In the genomic region with DNA sequence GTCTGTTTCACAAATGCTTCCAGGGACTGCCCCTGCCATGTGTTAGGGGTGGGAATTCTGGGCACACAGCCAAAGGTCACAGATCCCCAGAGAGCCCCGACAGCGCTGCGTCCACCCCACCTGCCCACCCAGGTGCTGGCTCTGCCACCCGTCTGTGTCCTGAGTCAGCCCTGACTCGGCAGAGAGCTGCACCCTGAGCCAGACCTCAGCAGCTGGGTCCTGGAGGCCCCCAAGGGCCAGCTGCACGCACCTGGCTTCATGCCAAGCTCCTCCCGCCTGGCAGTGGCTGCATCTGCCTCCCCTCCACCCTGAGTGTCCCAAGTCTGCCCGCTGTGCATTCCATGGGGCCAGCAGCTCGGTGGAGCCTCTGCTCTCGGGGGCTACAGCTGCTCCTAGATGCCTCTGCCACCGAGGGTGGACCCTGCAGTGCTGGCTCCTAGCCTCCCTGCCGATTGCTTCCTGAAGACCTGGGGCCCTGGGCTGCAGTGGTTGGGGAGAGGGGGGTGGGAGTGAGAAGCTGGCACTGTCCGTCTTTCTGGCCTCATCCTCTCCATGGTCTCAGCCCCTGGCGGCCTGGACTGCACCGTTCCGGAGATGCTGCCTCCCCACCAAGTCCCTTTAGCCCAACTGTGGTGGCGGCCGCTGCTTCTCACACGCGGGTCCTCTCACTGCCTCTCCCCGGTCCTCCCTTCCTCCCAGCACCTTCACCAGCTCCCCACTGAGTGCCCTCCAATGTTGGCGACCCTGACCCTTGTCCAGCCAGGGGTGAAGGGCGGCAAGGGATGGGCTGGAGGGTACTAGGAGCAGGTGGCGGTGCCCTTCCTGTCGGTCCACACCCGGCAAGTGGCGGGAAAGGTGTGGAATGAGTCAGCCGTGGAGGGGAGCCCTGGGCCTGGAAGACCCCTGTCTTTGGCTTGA, we compare ENCODE assay signal across 9 cellular contexts. TPM values are rescaled to one million over a fixed set of nuclear protein-coding genes. Genes with fewer than 3 reads are reported as not detected.
DNase-seq lines count a peak whose midpoint lies in the region; ATAC-seq and TF ChIP-seq lines count a peak whose summit lies in the region.
"Had no signal": no experiment of that assay in that cellular context is flagged by ENCODE, and none has a peak within 500 bp of the region (broad histone marks: within the 10 kb centered on the region; RNA-seq: fewer than 3 reads in every experiment).

No MANE protein-coding gene starts in this region.

- H2AFZ ChIP-seq in Karpas-422 (ENCODE audit: low read length) (no peak overlapping the region), hepatocyte (no peak overlapping the region)

- ATAC-seq in GM18870 (IDR thresholded peaks at IDR 0.05; ENCODE audit: unreplicated experiment) (no peak), HG02610 (IDR thresholded peaks at IDR 0.05; ENCODE audit: unreplicated experiment) (no peak)

- DNase-seq in AG20443 (ENCODE audit: low spot score) (peak; percentile 72), Karpas-422 (peak; percentile 69), Peyer's patch (peak in 1 of 3 donors; percentile 81), hepatocyte (ENCODE audit: low spot score) (peak; percentile 86), iPS-NIHi7 (ENCODE audit: extremely low spot score) (no peak), Kasumi-1 (lab: John Stamatoyannopoulos, UW) (no peak)

- H3K4me3 ChIP-seq in Karpas-422 (ENCODE audit: low read length): no peak overlapping the region
- H3K4me3 ChIP-seq in Peyer's patch: peak overlapping the region in 2 of 4 donors; percentile 33 to 66
- no peak overlapping the region for H3K4me3 ChIP-seq in hepatocyte
- H3K4me3 ChIP-seq: suprapubic skin had no signal

- H3K9me2 ChIP-seq in Karpas-422 (replicated peaks; ENCODE audit: insufficient read depth, low read length): no peaks in the 10 kb centered on the region
- no peaks in the 10 kb centered on the region for H3K9me2 ChIP-seq in hepatocyte (replicated peaks; ENCODE audit: insufficient read depth)

- H3K4me2 ChIP-seq in Karpas-422 (ENCODE audit: low read depth, low read length, poor library complexity, severe bottlenecking): no peak overlapping the region
- peak overlapping the region; percentile 70 for H3K4me2 ChIP-seq in hepatocyte

- H3K27ac ChIP-seq in Karpas-422 (ENCODE audit: low read length) (no peak overlapping the region), Peyer's patch (peak overlapping the region in 3 of 4 donors; percentile 1 to 92 (median 87)), hepatocyte (peak overlapping the region; percentile 65)
- H3K27ac ChIP-seq: suprapubic skin had no signal

- H3K4me1 ChIP-seq in Karpas-422 (ENCODE audit: low read length): peaks cover 13% of the 10 kb centered on the region
- H3K4me1 ChIP-seq in Peyer's patch: peaks cover 7 to 76% (median 32%) of the 10 kb centered on the region in 4 donors
- H3K4me1 ChIP-seq in hepatocyte (ENCODE audit: insufficient read depth): peaks cover 65% of the 10 kb centered on the region

- no peaks in the 10 kb centered on the region for H3K27me3 ChIP-seq in Karpas-422 (ENCODE audit: low read length)
- H3K27me3 ChIP-seq in Peyer's patch: no peaks in the 10 kb centered on the region
- H3K27me3 ChIP-seq in hepatocyte: no peaks in the 10 kb centered on the region
- H3K27me3 ChIP-seq: suprapubic skin had no signal

- peak in 1 of 2 donors; percentile 28 for TF ChIP-seq POLR2A in Peyer's patch (IDR thresholded peaks at IDR 0.05)

- H3K36me3 ChIP-seq in Karpas-422 (ENCODE audit: insufficient read depth, low read length) (no peaks in the 10 kb centered on the region), Peyer's patch (no peaks in the 10 kb centered on the region), hepatocyte (replicated peaks; ENCODE audit: insufficient read depth, low read depth) (no peaks in the 10 kb centered on the region)
- H3K36me3 ChIP-seq: suprapubic skin had no signal

- TF ChIP-seq CTCF in Peyer's patch (IDR thresholded peaks at IDR 0.05) (no peak), hepatocyte (IDR thresholded peaks at IDR 0.05; ENCODE audit: poor library complexity) (no peak)

- H3K9ac ChIP-seq in Karpas-422 (ENCODE audit: low read length): no peak overlapping the region

- H4K20me1 ChIP-seq in Karpas-422 (ENCODE audit: insufficient read depth, low read depth, low read length) (no peaks in the 10 kb centered on the region), hepatocyte (ENCODE audit: insufficient read depth, poor library complexity, severe bottlenecking) (no peaks in the 10 kb centered on the region)

- H3K9me3 ChIP-seq in Karpas-422 (ENCODE audit: low read length) (no peaks in the 10 kb centered on the region), Peyer's patch (no peaks in the 10 kb centered on the region), hepatocyte (ENCODE audit: low read depth) (no peaks in the 10 kb centered on the region)
- H3K9me3 ChIP-seq: suprapubic skin had no signal

- 59% methylated on average over 28 of the region's 28 CpGs for WGBS in hepatocyte (ENCODE audit: low lambda C conversion rate, missing lambda C conversion rate)

- H3K79me2 ChIP-seq in Karpas-422 (ENCODE audit: low read length) (no peaks in the 10 kb centered on the region), hepatocyte (no peaks in the 10 kb centered on the region)

RNA-seq across cellular contexts. Expression of a gene that starts 3.0 kb away (rescaled TPM):
- total RNA-seq in Karpas-422 (2014; rRNA removed; shearing (Covaris generic); ENCODE audit: low replicate concordance): 0.72 TPM in 1 of 2 replicates, not detected in the other
- total RNA-seq in Peyer's patch (100 to 1,000 TPM in 2 of 4 donors, 10 to 100 TPM in 2; 10.7 to 258 (median 94.5) TPM), hepatocyte (9.3 and 9.7 TPM in 2 replicates)
- 9.9 and 15.0 TPM in 2 replicates for polyA plus RNA-seq in hepatocyte

RNA-seq across cellular contexts. Expression of a gene that starts 13.2 kb away (rescaled TPM):
- not detected in 2 replicates for total RNA-seq in Karpas-422 (2014; rRNA removed; shearing (Covaris generic); ENCODE audit: low replicate concordance)
- 10 to 100 TPM in 3 of 4 donors, not detected in 1; 11.6 to 15.4 (median 15.2) TPM for total RNA-seq in Peyer's patch
- 0.64 and 1.8 TPM in 2 replicates for total RNA-seq in hepatocyte
- polyA plus RNA-seq in hepatocyte: 7.0 and 7.8 TPM in 2 replicates

RNA-seq across cellular contexts. Expression of a gene that starts 28.5 kb away (rescaled TPM):
- 0.34 and 2.3 TPM in 2 replicates for total RNA-seq in Karpas-422 (2014; rRNA removed; shearing (Covaris generic); ENCODE audit: low replicate concordance)
- total RNA-seq in Peyer's patch (not detected), hepatocyte (not detected in 2 replicates)
- polyA plus RNA-seq in hepatocyte: not detected in 2 replicates
- total RNA-seq: suprapubic skin had no signal

RNA-seq across cellular contexts. Expression of a gene that starts 41.0 kb away (rescaled TPM):
- total RNA-seq in Karpas-422 (2014; rRNA removed; shearing (Covaris generic); ENCODE audit: low replicate concordance): not detected in 2 replicates
- not detected for total RNA-seq in Peyer's patch
- total RNA-seq in hepatocyte: 0.10 TPM in 1 of 2 replicates, not detected in the other
- polyA plus RNA-seq in hepatocyte: not detected in 2 replicates
- total RNA-seq: suprapubic skin had no signal

RNA-seq across cellular contexts. Expression of a gene that starts 57.1 kb away (rescaled TPM):
- total RNA-seq in Karpas-422 (2014; rRNA removed; shearing (Covaris generic); ENCODE audit: low replicate concordance): 27.1 and 30.6 TPM in 2 replicates
- total RNA-seq in Peyer's patch (100 to 1,000 TPM; 148 to 232 (median 215) TPM), hepatocyte (55.7 and 72.5 TPM in 2 replicates)
- polyA plus RNA-seq in hepatocyte: 152 and 193 TPM in 2 replicates

Comparison
In these comparisons a context has a peak if more than half of its experiments do, and no peak if none do; other contexts are left out.
1. DNase-seq: peak in AG20443 (single experiment), Karpas-422 (single experiment) and hepatocyte (single experiment); none in iPS-NIHi7 (single experiment) and Kasumi-1 (0 of 2).